ENCODE assay signal across 8 cellular contexts in the genomic region with DNA sequence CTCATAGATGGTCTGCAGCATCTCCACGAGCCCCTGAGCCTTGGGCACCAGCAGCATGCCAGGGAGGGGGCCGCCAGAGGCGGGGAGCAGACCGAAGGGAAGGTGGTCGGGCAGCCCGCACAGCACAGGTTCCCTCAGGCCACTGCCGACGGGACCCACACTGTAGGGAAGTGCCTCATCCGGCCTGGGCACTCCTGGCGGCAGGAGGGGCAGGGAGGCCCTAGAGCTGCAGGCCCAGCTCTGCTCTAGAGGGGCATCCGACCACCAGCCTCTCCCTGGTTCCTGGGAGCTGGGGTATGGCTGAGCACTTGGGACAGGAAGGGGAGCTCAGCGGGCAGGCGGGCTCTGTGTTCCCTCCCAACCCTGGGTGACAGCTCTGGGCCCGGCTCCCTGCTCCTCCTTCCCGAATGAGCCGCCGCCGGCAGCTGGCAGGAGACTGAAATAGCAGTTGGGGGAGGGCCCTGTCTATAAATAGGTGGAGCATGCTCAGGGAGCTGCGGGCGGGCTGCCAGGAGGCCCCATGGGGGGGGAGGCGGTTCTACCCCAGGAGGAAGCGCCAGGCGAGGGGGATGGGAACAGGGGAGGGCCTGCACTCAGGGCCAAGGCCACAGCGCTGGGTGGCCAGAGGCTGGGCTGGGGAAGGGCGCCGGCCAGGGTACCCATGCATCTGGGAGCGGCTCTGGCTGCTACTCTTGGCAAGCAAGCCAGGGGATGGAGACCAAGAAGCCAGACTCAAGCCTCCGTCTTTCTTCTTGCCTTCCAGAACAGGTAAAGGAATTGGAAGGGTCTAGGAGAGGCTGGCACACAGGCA. TPM values are rescaled to one million over a fixed set of nuclear protein-coding genes. Genes with fewer than 3 reads are reported as not detected.
DNase-seq lines count a peak whose midpoint lies in the region; ATAC-seq and TF ChIP-seq lines count a peak whose summit lies in the region.

No MANE protein-coding gene starts in this region.

- DNase-seq in ELF-1 (ENCODE audit: low read depth, low spot score) (peak; percentile 89), NCI-H345 treated with DMSO at 0.1 percent for 48 hours (lab: John Stamatoyannopoulos, UW; ENCODE audit: unreplicated experiment) (peak; percentile 87), dermis microvascular lymphatic vessel endothelial cell (ENCODE audit: low read depth in 2 of 2) (peak; percentile 68 to 91), lung (ENCODE audit: low spot score) (peak; percentile 95)
- peak; percentile 65 for DNase-seq in activated CD4-positive, alpha-beta T cell treated with anti-CD3 and anti-CD28 coated beads, Interleukin-2, amount 10 ng/mL, durations not matched to agents 7 days and 5 days
- DNase-seq in stimulated activated CD4-positive, alpha-beta T cell treated with anti-CD3 and anti-CD28 coated beads, TNF-alpha, amount 100 ng/mL, for 1 hour (ENCODE audit: low read depth in 3 of 3, low spot score in 1 of 3), result peak; percentile 17 to 27 (median 18)

- no peak overlapping the region for H3K27ac Mint-ChIP-seq in activated CD4-positive, alpha-beta T cell treated with anti-CD3 and anti-CD28 coated beads, Interleukin-2, amount 10 ng/mL, durations not matched to agents 7 days and 5 days

- WGBS in lung, 2 donors, result 3 to 7% methylated on average over 26 to 28 of the region's 28 CpGs

- peaks cover 22% of the 10 kb centered on the region for H3K4me1 Mint-ChIP-seq in activated CD4-positive, alpha-beta T cell treated with anti-CD3 and anti-CD28 coated beads, Interleukin-2, amount 10 ng/mL, durations not matched to agents 7 days and 5 days

- H3K9me3 ChIP-seq in lung (ENCODE audit: control insufficient read depth in 2 of 2, insufficient read depth in 1 of 2, low read length in 1 of 2), result no peaks in the 10 kb centered on the region

- H3K9me3 Mint-ChIP-seq in activated CD4-positive, alpha-beta T cell treated with anti-CD3 and anti-CD28 coated beads, Interleukin-2, amount 10 ng/mL, durations not matched to agents 7 days and 5 days, result no peaks in the 10 kb centered on the region

- peak; percentile 63 for ATAC-seq in HG03066 (IDR thresholded peaks at IDR 0.05; ENCODE audit: low read depth, unreplicated experiment)
- ATAC-seq in lung (ENCODE audit: insufficient read depth, low FRiP score), result peak; percentile 84
- ATAC-seq in HG03095 (IDR thresholded peaks at IDR 0.05; ENCODE audit: unreplicated experiment), result no peak

- H3K4me1 ChIP-seq in lung (ENCODE audit: control insufficient read depth in 2 of 2, insufficient read depth in 2 of 2, low read length in 2 of 2), result peaks cover 13 to 46% of the 10 kb centered on the region in 2 donors

- H3K4me3 ChIP-seq in lung, result peak overlapping the region; percentile 29

- no peak for TF ChIP-seq CTCF in lung (IDR thresholded peaks at IDR 0.05; ENCODE audit: control extremely low read depth, extremely low read depth)

- peak overlapping the region; percentile 30 for H3K4me3 Mint-ChIP-seq in activated CD4-positive, alpha-beta T cell treated with anti-CD3 and anti-CD28 coated beads, Interleukin-2, amount 10 ng/mL, durations not matched to agents 7 days and 5 days

- no peaks in the 10 kb centered on the region for H3K36me3 Mint-ChIP-seq in activated CD4-positive, alpha-beta T cell treated with anti-CD3 and anti-CD28 coated beads, Interleukin-2, amount 10 ng/mL, durations not matched to agents 7 days and 5 days (ENCODE audit: low read depth)

- H3K27me3 Mint-ChIP-seq in activated CD4-positive, alpha-beta T cell treated with anti-CD3 and anti-CD28 coated beads, Interleukin-2, amount 10 ng/mL, durations not matched to agents 7 days and 5 days, result no peaks in the 10 kb centered on the region

- CTCF ChIA-PET in activated CD4-positive, alpha-beta T cell treated with anti-CD3 and anti-CD28 coated beads, Interleukin-2, amount 10 ng/mL, durations not matched to agents 7 days and 5 days (lab: Charles Lee), result interaction anchor here (0.9 to 2.0 kb wide), 4 partner anchors 9 to 44 kb away, joined by 3 to 14 read pairs (median 3); a partner anchor contains a TSS

- POLR2A ChIA-PET in activated CD4-positive, alpha-beta T cell treated with anti-CD3 and anti-CD28 coated beads, Interleukin-2, amount 10 ng/mL, durations not matched to agents 7 days and 5 days (lab: Charles Lee), result no interaction called here

- H3K27me3 ChIP-seq in lung (ENCODE audit: control insufficient read depth, insufficient read depth), result no peaks in the 10 kb centered on the region

- H3K36me3 ChIP-seq in lung (ENCODE audit: control insufficient read depth in 2 of 2, insufficient read depth in 2 of 2, low read length in 2 of 2), result peaks cover 0 to 22% of the 10 kb centered on the region in 2 donors

- H3K27ac ChIP-seq in lung (ENCODE audit: low read depth in 1 of 2, low read length in 1 of 2), result peak overlapping the region; percentile 80 to 88

RNA-seq across cellular contexts. Expression of a gene that starts 12.4 kb away (rescaled TPM):
- 10 to 100 TPM; 27.0 to 32.3 TPM for total RNA-seq in activated CD4-positive, alpha-beta T cell treated with anti-CD3 and anti-CD28 coated beads, Interleukin-2, amount 10 ng/mL, durations not matched to agents 7 days and 5 days
- total RNA-seq in dermis microvascular lymphatic vessel endothelial cell (36.4 and 40.4 TPM in 2 replicates), lung (10 to 100 TPM; 33.8 to 77.4 TPM)
- polyA plus RNA-seq in lung, result 10 to 100 TPM; 29.6 to 39.0 TPM

RNA-seq across cellular contexts. Expression of a gene that starts 30.7 kb away (rescaled TPM):
- 10 to 100 TPM; 15.1 to 16.4 TPM for total RNA-seq in activated CD4-positive, alpha-beta T cell treated with anti-CD3 and anti-CD28 coated beads, Interleukin-2, amount 10 ng/mL, durations not matched to agents 7 days and 5 days
- 1.3 and 1.6 TPM in 2 replicates for total RNA-seq in dermis microvascular lymphatic vessel endothelial cell
- 1 to 10 TPM in 1 of 2 donors, under 1 TPM in 1; 0.88 to 1.3 TPM for total RNA-seq in lung
- polyA plus RNA-seq in lung, result under 1 TPM; 0.61 to 0.87 TPM

RNA-seq across cellular contexts. Expression of a gene that starts 40.5 kb away (rescaled TPM):
- 10 to 100 TPM; 18.1 to 25.2 TPM for total RNA-seq in activated CD4-positive, alpha-beta T cell treated with anti-CD3 and anti-CD28 coated beads, Interleukin-2, amount 10 ng/mL, durations not matched to agents 7 days and 5 days
- total RNA-seq in dermis microvascular lymphatic vessel endothelial cell (23.6 and 33.0 TPM in 2 replicates), lung (10 to 100 TPM; 21.2 to 74.6 TPM)
- 10 to 100 TPM; 84.8 to 87.4 TPM for polyA plus RNA-seq in lung

RNA-seq across cellular contexts. Expression of a gene that starts 44.6 kb away (rescaled TPM):
- 10 to 100 TPM; 59.3 to 64.8 TPM for total RNA-seq in activated CD4-positive, alpha-beta T cell treated with anti-CD3 and anti-CD28 coated beads, Interleukin-2, amount 10 ng/mL, durations not matched to agents 7 days and 5 days
- total RNA-seq in dermis microvascular lymphatic vessel endothelial cell (22.5 and 25.3 TPM in 2 replicates), lung (10 to 100 TPM; 14.8 to 45.3 TPM)
- polyA plus RNA-seq in lung, result 10 to 100 TPM; 25.8 to 54.6 TPM

RNA-seq across cellular contexts. Expression of a gene that starts 59.5 kb away (rescaled TPM):
- total RNA-seq in activated CD4-positive, alpha-beta T cell treated with anti-CD3 and anti-CD28 coated beads, Interleukin-2, amount 10 ng/mL, durations not matched to agents 7 days and 5 days, result under 1 TPM in 1 of 2 experiments, not detected in 1; 0.30 TPM
- total RNA-seq in dermis microvascular lymphatic vessel endothelial cell, result not detected in 2 replicates
- under 1 TPM in 1 of 2 donors, not detected in 1; 0.11 TPM for total RNA-seq in lung
- polyA plus RNA-seq in lung, result under 1 TPM; 0.10 TPM

Comparison
In these comparisons a context has a peak if more than half of its experiments do, and no peak if none do; other contexts are left out.
1. DNase-seq: peak in every context shown above with its lines; median percentile 95 in lung; 89 in ELF-1; 87 in NCI-H345 treated with DMSO at 0.1 percent for 48 hours; 80 in dermis microvascular lymphatic vessel endothelial cell; 65 in activated CD4-positive, alpha-beta T cell treated with anti-CD3 and anti-CD28 coated beads, Interleukin-2, amount 10 ng/mL, durations not matched to agents 7 days and 5 days; 18 in stimulated activated CD4-positive, alpha-beta T cell treated with anti-CD3 and anti-CD28 coated beads, TNF-alpha, amount 100 ng/mL, for 1 hour.